Comparison of ENCODE assay signal across 1 cellular context in genomic region chr2:26764078-26764887, GRCh38.
TF ChIP-seq lines count a peak whose summit lies in the region.

TSS of gene SLC35F6 (plus strand) at chr2:26764284. CDS start at chr2:26764350, 66 bp downstream.

TF ChIP-seq in GM12878, 131 proteins besides CTCF, POLR2A, EP300 and RAD21 (continued from another document):
- TF ChIP-seq ZNF592 (IDR thresholded peaks at IDR 0.05) (no peak), NRF1 (conservative IDR thresholded peaks at IDR 0.05; ENCODE audit: low read depth, low read length) (0 out of 2 replicates have a peak, but pooled peaks have one; percentile 7), ELK1 (IDR thresholded peaks at IDR 0.05; ENCODE audit: low read depth, low read length) (peak; percentile 46; the same call in 1 of the 2 replicates), MTA3 (IDR thresholded peaks at IDR 0.05; ENCODE audit: borderline replicate concordance, low read length) (no peak), MXI1 (IDR thresholded peaks at IDR 0.05; ENCODE audit: low read depth, low read length) (no peak; the same call in 1 of the 2 replicates), STAT3 (IDR thresholded peaks at IDR 0.05; ENCODE audit: low read depth, low read length) (no peak), NR2C2 (IDR thresholded peaks at IDR 0.05; ENCODE audit: borderline replicate concordance, control insufficient read depth, insufficient read length, low read depth) (no peak), DPF2 (IDR thresholded peaks at IDR 0.05) (peak; percentile 76), RCOR1 (conservative IDR thresholded peaks at IDR 0.05; ENCODE audit: low read depth, low read length) (no peak), BRCA1 (IDR thresholded peaks at IDR 0.05; ENCODE audit: low read depth, low read length) (no peak), SIX5 (IDR thresholded peaks at IDR 0.05; ENCODE audit: low read depth, low read length, severe bottlenecking) (no peak), JUND (IDR thresholded peaks at IDR 0.05; ENCODE audit: low read depth, low read length) (no peak), SREBF1 (IDR thresholded peaks at IDR 0.05; ENCODE audit: low read length) (no peak), BCL3 (IDR thresholded peaks at IDR 0.05; ENCODE audit: borderline replicate concordance, insufficient read depth, low read depth, low read length, poor library complexity, severe bottlenecking) (no peak), USF2 (IDR thresholded peaks at IDR 0.05; ENCODE audit: borderline replicate concordance, low read depth, low read length) (peak; percentile 88), NR2C1 (IDR thresholded peaks at IDR 0.05) (peak; percentile 81), MYC (IDR thresholded peaks at IDR 0.05; ENCODE audit: insufficient read depth, insufficient read length, insufficient replicate concordance, low read length, severe bottlenecking) (no peak), YBX1 (IDR thresholded peaks at IDR 0.05) (no peak), PML (IDR thresholded peaks at IDR 0.05; ENCODE audit: low read length) (no peak), ZNF622 (IDR thresholded peaks at IDR 0.05) (no peak), MLLT1 (IDR thresholded peaks at IDR 0.05) (peak; percentile 10), EGR1 (IDR thresholded peaks at IDR 0.05; ENCODE audit: borderline replicate concordance in 1 of 2, low read depth in 2 of 2, low read length in 2 of 2) (peak in 1 of 2 experiments; percentile 50; a peak in 1 of 3 replicates), HCFC1 (IDR thresholded peaks at IDR 0.05; ENCODE audit: low read length) (no peak), ASH2L (IDR thresholded peaks at IDR 0.05; ENCODE audit: borderline replicate concordance, low read depth) (no peak), SUZ12 (IDR thresholded peaks at IDR 0.05; ENCODE audit: unreplicated experiment) (no peak), IKZF2 (IDR thresholded peaks at IDR 0.05) (no peak), ESRRA (IDR thresholded peaks at IDR 0.05; ENCODE audit: low read length) (no peak), MEF2B (IDR thresholded peaks at IDR 0.05; ENCODE audit: partially characterized antibody, poor library complexity, severe bottlenecking) (no peak), HDAC2 (IDR thresholded peaks at IDR 0.05) (no peak), SPI1 (IDR thresholded peaks at IDR 0.05; ENCODE audit: borderline replicate concordance, insufficient read depth, low read depth, low read length) (no peak), TBL1XR1 (IDR thresholded peaks at IDR 0.05; ENCODE audit: low read depth, low read length) (peak; percentile 18; the same call in 1 of the 2 replicates), CHD2 (IDR thresholded peaks at IDR 0.05; ENCODE audit: borderline replicate concordance, low read depth, low read length) (0 out of 2 replicates have a peak, but pooled peaks have one; percentile 39), TARDBP (IDR thresholded peaks at IDR 0.05; ENCODE audit: borderline replicate concordance) (no peak), KDM1A (IDR thresholded peaks at IDR 0.05; ENCODE audit: borderline replicate concordance) (no peak), ZNF384 (IDR thresholded peaks at IDR 0.05; ENCODE audit: borderline replicate concordance, low read depth, low read length) (no peak), ZZZ3 (IDR thresholded peaks at IDR 0.05; ENCODE audit: control insufficient read depth, insufficient read length, low read depth) (no peak), TCF3 (IDR thresholded peaks at IDR 0.05; ENCODE audit: borderline replicate concordance, insufficient read depth, low read depth, low read length) (0 out of 2 replicates have a peak, but pooled peaks have one; percentile 39), CREM (IDR thresholded peaks at IDR 0.05; ENCODE audit: low read depth) (no peak), E2F4 (IDR thresholded peaks at IDR 0.05; ENCODE audit: low read depth, low read length) (peak; percentile 23; the same call in 1 of the 2 replicates), HDAC6 (IDR thresholded peaks at IDR 0.05; ENCODE audit: unreplicated experiment) (no peak), EED (IDR thresholded peaks at IDR 0.05; ENCODE audit: low read depth) (no peak), YY1 (IDR thresholded peaks at IDR 0.05; ENCODE audit: low read depth, low read length) (no peak), USF1 (IDR thresholded peaks at IDR 0.05; ENCODE audit: borderline replicate concordance, extremely low read length, insufficient read depth, low read depth, low read length) (peak; percentile 99), RELA (IDR thresholded peaks at IDR 0.05; ENCODE audit: borderline replicate concordance, partially characterized antibody) (peak; percentile 33), BCLAF1 (IDR thresholded peaks at IDR 0.05) (no peak), CBFB (IDR thresholded peaks at IDR 0.05; ENCODE audit: low read depth) (0 out of 2 replicates have a peak, but pooled peaks have one; percentile 29), ZBTB40 (IDR thresholded peaks at IDR 0.05; ENCODE audit: borderline replicate concordance) (no peak)
